15 cellular contexts compared by ENCODE assay signal in genomic region chr13:47215741-47216140, GRCh38.
DNase-seq lines count a peak whose midpoint lies in the region; ATAC-seq and TF ChIP-seq lines count a peak whose summit lies in the region.
"Had no signal": no experiment of that assay in that cellular context is flagged by ENCODE, and none has a peak within 500 bp of the region (broad histone marks: within the 10 kb centered on the region; RNA-seq: fewer than 3 reads in every experiment).

No MANE protein-coding gene starts in this region.

- POLR2A ChIA-PET in RWPE1 (lab: Yijun Ruan, JAX; ENCODE audit: low non-redundant PET), result no interaction called here

- H3K9me3 ChIP-seq in osteoblast (ENCODE audit: low read depth, low read length) (no peaks in the 10 kb centered on the region), esophagus muscularis mucosa (no peaks in the 10 kb centered on the region), esophagus squamous epithelium (no peaks in the 10 kb centered on the region)
- H3K9me3 ChIP-seq: testis had no signal

- no peak overlapping the region for H3K4me3 ChIP-seq in epithelial cell of proximal tubule (ENCODE audit: low read depth, low read length)
- no peak overlapping the region for H3K4me3 ChIP-seq in osteoblast (ENCODE audit: insufficient read depth, low read length)
- no peak overlapping the region for H3K4me3 ChIP-seq in esophagus muscularis mucosa
- H3K4me3 ChIP-seq in esophagus squamous epithelium, result no peak overlapping the region
- H3K4me3 ChIP-seq: dorsolateral prefrontal cortex, testis had no signal

- H3K36me3 ChIP-seq in osteoblast (ENCODE audit: insufficient read depth, low read length) (no peaks in the 10 kb centered on the region), esophagus muscularis mucosa (no peaks in the 10 kb centered on the region), esophagus squamous epithelium (no peaks in the 10 kb centered on the region)

- H2AFZ ChIP-seq in osteoblast (ENCODE audit: low read length), result no peak overlapping the region

- 90% methylated on average over 2 of the region's 2 CpGs for WGBS in esophagus muscularis mucosa
- 79 to 90% methylated on average over 2 of the region's 2 CpGs for WGBS in esophagus squamous epithelium, 2 donors

- peak overlapping the region; percentile 33 for H3K4me2 ChIP-seq in osteoblast (ENCODE audit: insufficient read depth, low read length)

- H4K20me1 ChIP-seq in osteoblast (ENCODE audit: insufficient read depth, low read length), result no peaks in the 10 kb centered on the region

- no peaks in the 10 kb centered on the region for H3K79me2 ChIP-seq in osteoblast (ENCODE audit: insufficient read depth, low read length)

- H3K27me3 ChIP-seq in osteoblast (ENCODE audit: insufficient read depth, low read length), result no peaks in the 10 kb centered on the region
- no peaks in the 10 kb centered on the region for H3K27me3 ChIP-seq in esophagus muscularis mucosa
- peaks cover 0 to 4% (median 0%) of the 10 kb centered on the region in 4 donors for H3K27me3 ChIP-seq in esophagus squamous epithelium
- H3K27me3 ChIP-seq: dorsolateral prefrontal cortex, testis had no signal

- TF ChIP-seq EP300 in esophagus muscularis mucosa (IDR thresholded peaks at IDR 0.05), result no peak

- peak; percentile 98 for DNase-seq in ELR (ENCODE audit: low read depth)
- DNase-seq in RWPE1 (ENCODE audit: low spot score), result peak; percentile 84
- DNase-seq in epithelial cell of proximal tubule (ENCODE audit: low read depth), result peak; percentile 29
- DNase-seq in osteoblast (ENCODE audit: insufficient read length, low spot score, missing footprints), result peak; percentile 22
- DNase-seq in stimulated activated naive CD4-positive, alpha-beta T cell treated with Interleukin-2 at 50 U/mL for 16 hours (lab: John Stamatoyannopoulos, UW), result no peak
- no peak for DNase-seq in esophagus muscularis mucosa (ENCODE audit: extremely low spot score)
- no peak for DNase-seq in esophagus squamous epithelium (lab: John Stamatoyannopoulos, UW)
- DNase-seq: activated CD4-positive, alpha-beta T cell treated with anti-CD3 and anti-CD28 coated beads for 48 hours; activated naive CD4-positive, alpha-beta T cell; DMS79; dorsolateral prefrontal cortex; KBM-7; SIG-M5; testis had no signal

- TF ChIP-seq POLR2A in esophagus muscularis mucosa (IDR thresholded peaks at IDR 0.05; ENCODE audit: low read depth), result no peak
- no peak for TF ChIP-seq POLR2A in esophagus squamous epithelium (IDR thresholded peaks at IDR 0.05)

- intact Hi-C loops in esophagus muscularis mucosa (cut with DNase I), result no loop called here
- intact Hi-C loops in esophagus squamous epithelium (cut with DNase I), result no loop called here

- TF ChIP-seq CTCF in RWPE1 (conservative IDR thresholded peaks at IDR 0.05; ENCODE audit: low read depth), result no peak
- TF ChIP-seq CTCF in epithelial cell of proximal tubule (conservative IDR thresholded peaks at IDR 0.05; ENCODE audit: low read depth, low read length), result no peak
- TF ChIP-seq CTCF in osteoblast (IDR thresholded peaks at IDR 0.05; ENCODE audit: extremely low read depth, low read depth, low read length), result no peak
- no peak for TF ChIP-seq CTCF in esophagus muscularis mucosa (IDR thresholded peaks at IDR 0.05)
- TF ChIP-seq CTCF in esophagus squamous epithelium (IDR thresholded peaks at IDR 0.05), result no peak

- H3K27ac ChIP-seq in RWPE1 (no peak overlapping the region), osteoblast (ENCODE audit: low read depth, low read length) (peak overlapping the region; percentile 33), esophagus muscularis mucosa (replicated peaks in 1 of 4) (no peak overlapping the region), esophagus squamous epithelium (no peak overlapping the region)
- H3K27ac ChIP-seq: dorsolateral prefrontal cortex, testis had no signal

- H3K4me1 ChIP-seq in osteoblast (ENCODE audit: insufficient read depth, low read length) (peaks cover 12% of the 10 kb centered on the region), esophagus muscularis mucosa (no peaks in the 10 kb centered on the region), esophagus squamous epithelium (no peaks in the 10 kb centered on the region)
- H3K4me1 ChIP-seq: testis had no signal

- ATAC-seq in GM21529 (IDR thresholded peaks at IDR 0.05; ENCODE audit: unreplicated experiment), result no peak

- CTCF ChIA-PET in RWPE1 (lab: Yijun Ruan, JAX), result no interaction called here

Comparison
In these comparisons a context has a peak if more than half of its experiments do, and no peak if none do; other contexts are left out.
1. DNase-seq: peak in ELR (single experiment), RWPE1 (single experiment), epithelial cell of proximal tubule (single experiment) and osteoblast (single experiment); none in stimulated activated naive CD4-positive, alpha-beta T cell treated with Interleukin-2 at 50 U/mL for 16 hours (single experiment), esophagus muscularis mucosa (single experiment) and esophagus squamous epithelium (single experiment).